Comparison of ENCODE assay signal across 11 cellular contexts in the genomic region with DNA sequence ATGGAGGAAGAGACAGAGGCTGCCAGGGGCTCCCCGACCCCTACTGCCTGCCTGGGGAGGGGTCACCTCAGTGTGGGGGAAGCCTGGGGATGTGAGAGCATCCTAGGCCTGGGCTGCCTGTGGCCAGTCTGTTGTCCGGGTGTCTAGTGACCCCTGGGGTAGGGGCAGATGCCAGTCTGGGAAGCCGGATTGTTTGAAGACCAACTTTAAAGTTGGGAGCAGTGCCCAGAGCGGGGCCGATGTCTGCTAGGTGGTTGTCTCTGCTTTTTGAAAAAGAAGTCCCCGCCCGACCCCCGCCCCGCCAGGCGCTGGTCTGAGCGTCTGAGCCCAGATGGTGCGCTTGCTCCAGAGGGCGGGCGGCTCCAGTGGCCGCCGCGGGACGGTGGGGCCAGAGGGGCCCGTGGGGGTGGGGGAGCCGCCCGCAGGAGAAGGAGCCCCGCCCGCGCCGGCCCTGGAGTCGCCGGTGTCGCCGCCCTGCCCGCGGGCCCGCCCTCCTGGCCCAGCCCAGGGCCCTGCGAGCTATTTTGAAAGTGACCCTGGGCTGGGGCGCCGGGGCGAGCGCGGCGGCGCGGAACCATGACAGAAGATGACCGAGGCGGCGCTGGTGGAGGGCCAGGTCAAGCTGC. TPM values are rescaled to one million over a fixed set of nuclear protein-coding genes. Genes with fewer than 3 reads are reported as not detected.
A peak's percentile ranks its signal among the peaks of the same experiment; 100 is the strongest.
DNase-seq lines count a peak whose midpoint lies in the region; ATAC-seq and TF ChIP-seq lines count a peak whose summit lies in the region.
"Had no signal": no experiment of that assay in that cellular context is flagged by ENCODE, and none has a peak within 500 bp of the region (broad histone marks: within the 10 kb centered on the region; RNA-seq: fewer than 3 reads in every experiment).

A gene with protein sequence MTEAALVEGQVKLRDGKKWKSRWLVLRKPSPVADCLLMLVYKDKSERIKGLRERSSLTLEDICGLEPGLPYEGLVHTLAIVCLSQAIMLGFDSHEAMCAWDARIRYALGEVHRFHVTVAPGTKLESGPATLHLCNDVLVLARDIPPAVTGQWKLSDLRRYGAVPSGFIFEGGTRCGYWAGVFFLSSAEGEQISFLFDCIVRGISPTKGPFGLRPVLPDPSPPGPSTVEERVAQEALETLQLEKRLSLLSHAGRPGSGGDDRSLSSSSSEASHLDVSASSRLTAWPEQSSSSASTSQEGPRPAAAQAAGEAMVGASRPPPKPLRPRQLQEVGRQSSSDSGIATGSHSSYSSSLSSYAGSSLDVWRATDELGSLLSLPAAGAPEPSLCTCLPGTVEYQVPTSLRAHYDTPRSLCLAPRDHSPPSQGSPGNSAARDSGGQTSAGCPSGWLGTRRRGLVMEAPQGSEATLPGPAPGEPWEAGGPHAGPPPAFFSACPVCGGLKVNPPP (plus strand): TSS at position 517 of the 626 bp plus-strand sequence. CDS start 70 bp downstream, at position 587.

- no peak within 1 kb of the TSS for H2BK5ac ChIP-seq in mesendoderm (ENCODE audit: low read length)

- H3K9me3 ChIP-seq in upper lobe of left lung, result no peaks in the 10 kb centered on the region

- no peak within 1 kb of the TSS for H4K8ac ChIP-seq in mesendoderm (ENCODE audit: low read depth, low read length)

- no peak within 1 kb of the TSS for H3K4me3 ChIP-seq in mesendoderm (ENCODE audit: low read length)
- peak within 1 kb of the TSS; percentile 12 to 58 (median 48) for H3K4me3 ChIP-seq in upper lobe of left lung

- H3K18ac ChIP-seq in mesendoderm (ENCODE audit: low read length), result no peak within 1 kb of the TSS

- no peak for TF ChIP-seq CTCF in chondrocyte (IDR thresholded peaks at IDR 0.05)
- no peak for TF ChIP-seq CTCF in upper lobe of left lung (IDR thresholded peaks at IDR 0.05)

- H4K5ac ChIP-seq in mesendoderm (ENCODE audit: low read length), result no peak within 1 kb of the TSS

- H3K4me1 Mint-ChIP-seq in chondrocyte (ENCODE audit: low read depth) (peaks cover 8% of the 10 kb centered on the region), immature natural killer cell (no peaks in the 10 kb centered on the region)
- H3K4me1 Mint-ChIP-seq: neural crest cell had no signal

- no peak within 1 kb of the TSS for H3K4ac ChIP-seq in mesendoderm (ENCODE audit: low read depth, low read length)

- no CpG with 5 or more reads among the region's 44 CpGs for WGBS in mesendoderm (ENCODE audit: extremely low coverage, insufficient coverage, low lambda C conversion rate)
- WGBS in upper lobe of left lung, 2 donors, result 9 to 10% methylated on average over 17 to 30 of the region's 44 CpGs

- ATAC-seq in upper lobe of left lung (ENCODE audit: low FRiP score in 2 of 2) (peak in 1 of 2 donors; percentile 43), GM21423 (IDR thresholded peaks at IDR 0.05; ENCODE audit: unreplicated experiment) (no peak)

- H3K27ac ChIP-seq in mesendoderm (ENCODE audit: low read depth, low read length) (no peak within 1 kb of the TSS), upper lobe of left lung (peak within 1 kb of the TSS in 3 of 4 donors; percentile 37 to 64 (median 53))

- no peaks in the 10 kb centered on the region for H3K79me1 ChIP-seq in mesendoderm (ENCODE audit: low read length)

- H3K4me3 Mint-ChIP-seq in chondrocyte (ENCODE audit: unreplicated experiment) (peak within 1 kb of the TSS; percentile 46), immature natural killer cell (peak within 1 kb of the TSS in 2 of 5 donors; percentile 42 to 46)

- H3K23ac ChIP-seq in mesendoderm (ENCODE audit: low read length), result no peak within 1 kb of the TSS

- DNase-seq in NCI-H146 (lab: John Stamatoyannopoulos, UW), result peak; percentile 18
- no peak for DNase-seq in NCI-H146 treated with DMSO at 0.1 percent for 48 hours (lab: John Stamatoyannopoulos, UW; ENCODE audit: unreplicated experiment)
- no peak for DNase-seq in chondrocyte (ENCODE audit: low spot score)
- no peak for DNase-seq in mesendoderm
- DNase-seq in upper lobe of left lung, result peak; percentile 54 to 91
- no peak for DNase-seq in immature natural killer cell
- no peak for DNase-seq in NCI-H2171 treated with DMSO at 0.1 percent for 48 hours (lab: John Stamatoyannopoulos, UW)
- DNase-seq: activated CD8-positive, alpha-beta memory T cell treated with anti-CD3 and anti-CD28 coated beads, Interleukin-2, amount 50 U/mL, for 48 hours; NCI-H82 had no signal

- H3K4me2 ChIP-seq in mesendoderm (ENCODE audit: low read length), result no peak within 1 kb of the TSS

- peak within 1 kb of the TSS; percentile 25 for H3K56ac ChIP-seq in mesendoderm (ENCODE audit: low read length)

- no peaks in the 10 kb centered on the region for H3K79me2 ChIP-seq in mesendoderm (ENCODE audit: control insufficient read depth, insufficient read depth, low read length)

- peaks cover 7% of the 10 kb centered on the region for H3K9me3 Mint-ChIP-seq in chondrocyte (ENCODE audit: low read depth)
- peaks cover 0 to 1% (median 0%) of the 10 kb centered on the region in 6 donors for H3K9me3 Mint-ChIP-seq in immature natural killer cell

- no peak within 1 kb of the TSS for H3K27ac Mint-ChIP-seq in chondrocyte (ENCODE audit: unreplicated experiment)
- H3K27ac Mint-ChIP-seq in immature natural killer cell, result no peak within 1 kb of the TSS

- H3K27me3 Mint-ChIP-seq in chondrocyte (ENCODE audit: low read depth) (peaks cover 7% of the 10 kb centered on the region), immature natural killer cell (ENCODE audit: low read depth in 3 of 3) (peaks cover 6 to 11% (median 9%) of the 10 kb centered on the region in 3 donors)

- no peak within 1 kb of the TSS for H2BK120ac ChIP-seq in mesendoderm (ENCODE audit: low read depth, low read length)

- no peak within 1 kb of the TSS for H3K9ac ChIP-seq in mesendoderm (ENCODE audit: low read length)

- TF ChIP-seq POLR2A in upper lobe of left lung (IDR thresholded peaks at IDR 0.05), result no peak

- H3K36me3 Mint-ChIP-seq in chondrocyte (ENCODE audit: low read depth), result no peaks in the 10 kb centered on the region
- H3K36me3 Mint-ChIP-seq in immature natural killer cell, result no peaks in the 10 kb centered on the region

- H3K27me3 ChIP-seq in mesendoderm (ENCODE audit: insufficient read depth, low read length, poor library complexity), result no peaks in the 10 kb centered on the region
- H3K27me3 ChIP-seq in upper lobe of left lung, result peaks cover 0 to 12% (median 5%) of the 10 kb centered on the region in 4 donors

- no peak within 1 kb of the TSS for H2AK5ac ChIP-seq in mesendoderm (ENCODE audit: low read length)

- H2BK15ac ChIP-seq in mesendoderm (replicated peaks; ENCODE audit: low read depth), result no peak within 1 kb of the TSS

- H3K36me3 ChIP-seq in mesendoderm (ENCODE audit: control insufficient read depth, insufficient read depth, low read length) (no peaks in the 10 kb centered on the region), upper lobe of left lung (no peaks in the 10 kb centered on the region)

- H3K4me1 ChIP-seq in mesendoderm (ENCODE audit: control insufficient read depth, low read depth, low read length) (no peaks in the 10 kb centered on the region), upper lobe of left lung (peaks cover 7 to 30% (median 23%) of the 10 kb centered on the region in 4 donors)

- TF ChIP-seq EP300 in upper lobe of left lung (IDR thresholded peaks at IDR 0.05), result no peak

RNA-seq across cellular contexts. Expression of the gene that starts here (rescaled TPM):
- total RNA-seq in chondrocyte, result 0.37 TPM in 1 of 3 replicates, not detected in the others
- 0.21 TPM for polyA plus RNA-seq in mesendoderm (2013, experiment 1 of 2)
- 0.14 TPM for polyA plus RNA-seq in mesendoderm (2013, experiment 2 of 2)
- 10 to 100 TPM in 1 of 6 donors, 1 to 10 TPM in 5; 2.1 to 16.0 (median 4.0) TPM for total RNA-seq in upper lobe of left lung
- 1 to 10 TPM in 2 of 3 donors, not detected in 1; 4.2 to 4.8 TPM for polyA plus RNA-seq in immature natural killer cell
- total RNA-seq: neural crest cell had no signal

Comparison
In these comparisons a context has a peak if more than half of its experiments do, and no peak if none do; other contexts are left out.
1. DNase-seq: peak in NCI-H146 (single experiment) and upper lobe of left lung (2 of 2); none in NCI-H146 treated with DMSO at 0.1 percent for 48 hours (single experiment), chondrocyte (single experiment), mesendoderm (single experiment), immature natural killer cell (0 of 3) and NCI-H2171 treated with DMSO at 0.1 percent for 48 hours (single experiment).